In the genomic region with DNA sequence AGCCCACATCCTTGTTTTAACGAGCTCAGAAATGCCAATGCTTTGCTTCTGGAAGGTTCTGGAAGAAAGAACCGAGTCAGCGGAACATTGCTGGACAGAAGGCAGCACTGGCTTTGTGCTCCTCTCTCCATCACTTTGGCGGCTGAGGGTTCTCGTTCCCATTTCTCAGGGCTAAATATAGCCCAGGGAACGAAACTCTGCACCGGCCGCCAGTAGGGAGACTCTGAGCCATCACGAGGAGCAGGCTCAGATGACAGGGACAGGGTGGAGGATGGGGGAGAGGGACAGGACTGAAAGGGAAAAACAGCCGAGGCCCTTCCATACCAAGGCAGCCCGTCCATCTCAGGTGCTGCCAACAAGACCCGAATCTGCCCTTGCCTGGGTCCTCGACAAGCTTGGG, we compare ENCODE assay signal across 1 cellular context.
TF ChIP-seq lines count a peak whose summit lies in the region.

No MANE protein-coding gene starts in this region.

TF ChIP-seq in GM23338, 12 proteins besides CTCF, POLR2A, EP300 and RAD21 (continued from another document):
- TF ChIP-seq, protein P1, sequence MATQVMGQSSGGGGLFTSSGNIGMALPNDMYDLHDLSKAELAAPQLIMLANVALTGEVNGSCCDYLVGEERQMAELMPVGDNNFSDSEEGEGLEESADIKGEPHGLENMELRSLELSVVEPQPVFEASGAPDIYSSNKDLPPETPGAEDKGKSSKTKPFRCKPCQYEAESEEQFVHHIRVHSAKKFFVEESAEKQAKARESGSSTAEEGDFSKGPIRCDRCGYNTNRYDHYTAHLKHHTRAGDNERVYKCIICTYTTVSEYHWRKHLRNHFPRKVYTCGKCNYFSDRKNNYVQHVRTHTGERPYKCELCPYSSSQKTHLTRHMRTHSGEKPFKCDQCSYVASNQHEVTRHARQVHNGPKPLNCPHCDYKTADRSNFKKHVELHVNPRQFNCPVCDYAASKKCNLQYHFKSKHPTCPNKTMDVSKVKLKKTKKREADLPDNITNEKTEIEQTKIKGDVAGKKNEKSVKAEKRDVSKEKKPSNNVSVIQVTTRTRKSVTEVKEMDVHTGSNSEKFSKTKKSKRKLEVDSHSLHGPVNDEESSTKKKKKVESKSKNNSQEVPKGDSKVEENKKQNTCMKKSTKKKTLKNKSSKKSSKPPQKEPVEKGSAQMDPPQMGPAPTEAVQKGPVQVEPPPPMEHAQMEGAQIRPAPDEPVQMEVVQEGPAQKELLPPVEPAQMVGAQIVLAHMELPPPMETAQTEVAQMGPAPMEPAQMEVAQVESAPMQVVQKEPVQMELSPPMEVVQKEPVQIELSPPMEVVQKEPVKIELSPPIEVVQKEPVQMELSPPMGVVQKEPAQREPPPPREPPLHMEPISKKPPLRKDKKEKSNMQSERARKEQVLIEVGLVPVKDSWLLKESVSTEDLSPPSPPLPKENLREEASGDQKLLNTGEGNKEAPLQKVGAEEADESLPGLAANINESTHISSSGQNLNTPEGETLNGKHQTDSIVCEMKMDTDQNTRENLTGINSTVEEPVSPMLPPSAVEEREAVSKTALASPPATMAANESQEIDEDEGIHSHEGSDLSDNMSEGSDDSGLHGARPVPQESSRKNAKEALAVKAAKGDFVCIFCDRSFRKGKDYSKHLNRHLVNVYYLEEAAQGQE (IDR thresholded peaks at IDR 0.05; ENCODE audit: unreplicated experiment): no peak
- no peak for TF ChIP-seq EZH2 (IDR thresholded peaks at IDR 0.05; ENCODE audit: low read depth, unreplicated experiment)
TF ChIP-seq in GM23338: peak in this region for 0.
